ENCODE assay signal across 1 cellular context in genomic region chrX:73847991-73848390, GRCh38.
TF ChIP-seq lines count a peak whose summit lies in the region.

No MANE protein-coding gene starts in this region.

TF ChIP-seq in H1, 55 proteins besides CTCF, POLR2A, EP300 and RAD21:
- TF ChIP-seq POU5F1 (IDR thresholded peaks at IDR 0.05; ENCODE audit: low read depth, low read length): peak; percentile 89
- no peak for TF ChIP-seq SP2 (IDR thresholded peaks at IDR 0.05; ENCODE audit: low read length)
